ENCODE assay signal across 13 cellular contexts in the genomic region with DNA sequence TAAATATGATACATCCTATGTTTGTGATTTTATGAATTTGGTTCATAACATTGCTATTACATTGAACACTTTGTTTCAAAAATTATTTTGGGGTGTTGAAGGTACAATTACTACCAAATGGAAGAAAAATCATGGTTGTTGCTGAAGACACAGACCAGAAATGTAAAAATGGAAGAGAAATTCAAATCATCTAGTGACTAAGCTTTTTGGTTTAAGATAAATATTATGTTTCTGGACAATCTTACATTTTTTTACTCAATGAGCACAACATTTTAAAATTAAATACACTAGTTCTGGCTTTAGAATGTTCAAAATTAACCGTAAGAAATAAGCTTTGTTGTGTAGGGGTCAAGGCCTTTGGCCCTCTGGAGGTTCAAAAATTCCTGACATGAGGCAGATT.
DNase-seq lines count a peak whose midpoint lies in the region; ATAC-seq, FAIRE-seq and TF ChIP-seq lines count a peak whose summit lies in the region.
"Had no signal": no experiment of that assay in that cellular context is flagged by ENCODE, and none has a peak within 500 bp of the region (broad histone marks: within the 10 kb centered on the region; RNA-seq: fewer than 3 reads in every experiment).

No MANE protein-coding gene starts in this region.

- no peaks in the 10 kb centered on the region for H3K79me2 ChIP-seq in trophoblast cell (ENCODE audit: control insufficient read depth, insufficient read depth, low read length, poor library complexity)

- ATAC-seq in A549 = no peak
- ATAC-seq in IMR-90 (ENCODE audit: low read depth) = peak; percentile 59
- ATAC-seq in left lobe of liver = no peak
- ATAC-seq: CD8-positive, alpha-beta T cell had no signal

- TF ChIP-seq EP300 in A549 (IDR thresholded peaks at IDR 0.05) = no peak

- H3K4ac ChIP-seq in IMR-90 (ENCODE audit: low read depth, low read length) (peak overlapping the region; percentile 3; the same call in 1 of the 2 replicates), trophoblast cell (ENCODE audit: low read depth, low read length) (no peak overlapping the region)

- TF ChIP-seq POLR2A in A549 (IDR thresholded peaks at IDR 0.05; ENCODE audit: low read length) (no peak), IMR-90 (IDR thresholded peaks at IDR 0.05; ENCODE audit: low read depth, low read length) (no peak)

- no peak overlapping the region for H4K12ac ChIP-seq in trophoblast cell (ENCODE audit: low read depth, low read length)

- H3K36me3 ChIP-seq in IMR-90 (ENCODE audit: control insufficient read depth, insufficient read depth, low read length) (no peaks in the 10 kb centered on the region), trophoblast cell (ENCODE audit: control insufficient read depth in 1 of 2, insufficient read depth in 2 of 2, low read length in 2 of 2) (no peaks in the 10 kb centered on the region)
- no peaks in the 10 kb centered on the region for H3K36me3 ChIP-seq in CD4-positive, alpha-beta memory T cell (ENCODE audit: insufficient read depth, low read length)
- H3K36me3 ChIP-seq: BE2C had no signal

- H3K9me1 ChIP-seq in IMR-90 (ENCODE audit: insufficient read depth, low read length) = no peaks in the 10 kb centered on the region

- no peaks in the 10 kb centered on the region for H3K4me1 Mint-ChIP-seq in CD4-positive, alpha-beta memory T cell

- peak overlapping the region; percentile 94 for H2BK12ac ChIP-seq in trophoblast cell (ENCODE audit: low read length)

- in situ Hi-C loops in IMR-90 (cut with MboI; ENCODE audit: low sequenced_read_pairs) = loop anchor here (5.0 to 25.0 kb wide), 2 partner anchors 228 to 1033 kb away; no protein-coding TSS in a partner anchor

- H4K8ac ChIP-seq in IMR-90 (ENCODE audit: low read depth in 2 of 2, low read length in 2 of 2) = peak overlapping the region in 1 of 2 experiments; percentile 54; a peak in 2 of 4 replicates
- no peak overlapping the region for H4K8ac ChIP-seq in trophoblast cell (ENCODE audit: low read depth, low read length)

- BruUV-seq in IMR-90 (replicated peaks; lab: Mats Ljungman, UMichigan) = no TSS peak

- H3K56ac ChIP-seq in IMR-90 (ENCODE audit: extremely low read depth, insufficient read depth, low read length) = no peak overlapping the region

- H2AK9ac ChIP-seq in IMR-90 (replicated peaks; ENCODE audit: low read depth, low read length, poor library complexity) = no peak overlapping the region

- H3K9me3 ChIP-seq in A549 (no peaks in the 10 kb centered on the region), IMR-90 (ENCODE audit: control insufficient read depth, insufficient read depth, low read length) (no peaks in the 10 kb centered on the region), trophoblast cell (ENCODE audit: insufficient read depth, low read depth, low read length) (no peaks in the 10 kb centered on the region)
- no peaks in the 10 kb centered on the region for H3K9me3 ChIP-seq in CD4-positive, alpha-beta memory T cell (ENCODE audit: control insufficient read depth in 1 of 2, low read length in 2 of 2)
- H3K9me3 ChIP-seq: BE2C had no signal

- no peak for DNase-seq in A549 (ENCODE audit: low read depth in 1 of 2, low spot score in 1 of 2)
- peak; percentile 23 for DNase-seq in IMR-90
- DNase-seq in fibroblast of peridontal ligament (ENCODE audit: extremely low read depth) = peak; percentile 53
- DNase-seq in trophoblast cell = no peak
- no peak for DNase-seq in left lobe of liver (ENCODE audit: low spot score)
- DNase-seq in CD4-positive, alpha-beta memory T cell = no peak
- DNase-seq in activated CD4-positive, alpha-beta T cell treated with anti-CD3 and anti-CD28 coated beads, Interleukin-2, amount 50 U/mL, for 1 hour = no peak
- DNase-seq: CD8-positive, alpha-beta T cell had no signal

- H3K27me3 ChIP-seq in IMR-90 (ENCODE audit: control insufficient read depth, insufficient read depth, low read length) (no peaks in the 10 kb centered on the region), trophoblast cell (ENCODE audit: insufficient read depth, low read length) (no peaks in the 10 kb centered on the region)
- H3K27me3 ChIP-seq in CD4-positive, alpha-beta memory T cell (ENCODE audit: insufficient read depth, low read length) = no peaks in the 10 kb centered on the region
- H3K27me3 ChIP-seq: BE2C had no signal

- peak overlapping the region; percentile 16; the same call in 1 of the 2 replicates for H4K91ac ChIP-seq in IMR-90 (ENCODE audit: insufficient read depth, low read depth, low read length)
- no peak overlapping the region for H4K91ac ChIP-seq in trophoblast cell (ENCODE audit: low read depth, low read length)

- H3K27me3 Mint-ChIP-seq in CD4-positive, alpha-beta memory T cell = no peaks in the 10 kb centered on the region

- peak overlapping the region; percentile 23 for H2BK20ac ChIP-seq in IMR-90 (ENCODE audit: low read depth, low read length)

- H3K9me3 Mint-ChIP-seq in CD4-positive, alpha-beta memory T cell = peaks cover 0 to 14% (median 4%) of the 10 kb centered on the region in 8 donors
- H3K9me3 Mint-ChIP-seq: CD8-positive, alpha-beta T cell had no signal

- H3K4me2 ChIP-seq in A549 (peak overlapping the region; percentile 49; the same call in 1 of the 3 replicates), IMR-90 (ENCODE audit: low read depth, low read length) (peak overlapping the region; percentile 2; the same call in 1 of the 2 replicates), trophoblast cell (ENCODE audit: low read length) (no peak overlapping the region)

- H3K27ac ChIP-seq in A549 (peak overlapping the region in 1 of 2 experiments; percentile 56; a peak in 3 of 6 replicates), IMR-90 (ENCODE audit: insufficient read depth, low read length) (no peak overlapping the region), trophoblast cell (ENCODE audit: low read depth, low read length) (no peak overlapping the region)
- H3K27ac ChIP-seq in CD4-positive, alpha-beta memory T cell (ENCODE audit: low read depth, low read length) = no peak overlapping the region
- H3K27ac ChIP-seq: C4-2B had no signal

- no peak overlapping the region for H3K4me3 ChIP-seq in A549
- H3K4me3 ChIP-seq in IMR-90 (ENCODE audit: insufficient read depth, low read depth, low read length) = no peak overlapping the region
- no peak overlapping the region for H3K4me3 ChIP-seq in trophoblast cell (ENCODE audit: low read depth, low read length)
- H3K4me3 ChIP-seq in CD4-positive, alpha-beta memory T cell (ENCODE audit: low read length in 2 of 2) = no peak overlapping the region

- peak overlapping the region; percentile 43 for H2BK5ac ChIP-seq in IMR-90 (ENCODE audit: low read depth, low read length, poor library complexity, severe bottlenecking)
- no peak overlapping the region for H2BK5ac ChIP-seq in trophoblast cell (ENCODE audit: low read depth, low read length, poor library complexity)

- POLR2A ChIA-PET in A549 (lab: Yijun Ruan, JAX) = no interaction called here
- POLR2A ChIA-PET in IMR-90 (lab: Charles Lee; ENCODE audit: unreplicated experiment) = no interaction called here
- POLR2A ChIA-PET in CD4-positive, alpha-beta memory T cell (lab: Charles Lee; ENCODE audit: partially characterized antibody) = no interaction called here

- no peaks in the 10 kb centered on the region for H3K36me3 Mint-ChIP-seq in CD4-positive, alpha-beta memory T cell
- H3K36me3 Mint-ChIP-seq: CD8-positive, alpha-beta T cell had no signal

- peak overlapping the region; percentile 38; the same call in 1 of the 2 replicates for H2BK120ac ChIP-seq in IMR-90 (ENCODE audit: low read depth, low read length)
- H2BK120ac ChIP-seq in trophoblast cell (ENCODE audit: insufficient read depth, low read length, poor library complexity) = peak overlapping the region; percentile 33

- H4K5ac ChIP-seq in IMR-90 (ENCODE audit: low read depth, low read length) = peak overlapping the region; percentile 80; the same call in 1 of the 2 replicates

- H3K4me1 ChIP-seq in A549 = peaks cover 13% of the 10 kb centered on the region; the same call in 2 of the 3 replicates
- H3K4me1 ChIP-seq in IMR-90 (ENCODE audit: control insufficient read depth, insufficient read depth, low read length) = peaks cover 3% of the 10 kb centered on the region
- H3K4me1 ChIP-seq in trophoblast cell (ENCODE audit: control insufficient read depth in 1 of 2, insufficient read depth in 2 of 2, low read length in 2 of 2) = peaks cover 0 to 2% of the 10 kb centered on the region in 2 experiments
- no peaks in the 10 kb centered on the region for H3K4me1 ChIP-seq in CD4-positive, alpha-beta memory T cell (ENCODE audit: insufficient read depth, low read length)
- H3K4me1 ChIP-seq: BE2C had no signal

- no peak overlapping the region for H3K9ac ChIP-seq in IMR-90 (ENCODE audit: low read depth, low read length)
- no peak overlapping the region for H3K9ac ChIP-seq in trophoblast cell (ENCODE audit: low read length)

- H3K14ac ChIP-seq in IMR-90 (replicated peaks; ENCODE audit: low read depth, low read length) (peak overlapping the region; percentile 10; the same call in 1 of the 2 replicates), trophoblast cell (ENCODE audit: low read length) (no peak overlapping the region)

- intact Hi-C loops in IMR-90 (cut with micrococcal nuclease) = loop anchor here (2.0 to 5.0 kb wide), 2 partner anchors 24 to 1043 kb away; no protein-coding TSS in a partner anchor
- intact Hi-C loops in CD4-positive, alpha-beta memory T cell (cut with micrococcal nuclease) = no loop called here

- peak overlapping the region; percentile 91; the same call in 1 of the 2 replicates for H3K18ac ChIP-seq in IMR-90 (ENCODE audit: low read depth, low read length)
- no peak overlapping the region for H3K18ac ChIP-seq in trophoblast cell (ENCODE audit: low read length)

- no peak overlapping the region for H3K27ac Mint-ChIP-seq in CD4-positive, alpha-beta memory T cell
- H3K27ac Mint-ChIP-seq: CD8-positive, alpha-beta T cell had no signal

- dilution Hi-C loops in IMR-90 (cut with HindIII; ENCODE audit: low sequenced_read_pairs, unreplicated experiment) = no loop called here

- H3K79me1 ChIP-seq in IMR-90 (ENCODE audit: low read depth in 1 of 2, low read length in 2 of 2) (no peaks in the 10 kb centered on the region), trophoblast cell (ENCODE audit: low read length) (peaks cover 2% of the 10 kb centered on the region)

- no peaks in the 10 kb centered on the region for H4K20me1 ChIP-seq in IMR-90 (ENCODE audit: insufficient read depth, low read length)

- H3K23ac ChIP-seq in IMR-90 (ENCODE audit: low read depth, low read length) (0 out of 2 replicates have a peak overlapping the region, but pooled peaks have one; percentile 6), trophoblast cell (ENCODE audit: low read length) (no peak overlapping the region)

- CTCF ChIA-PET in A549 (lab: Yijun Ruan, JAX) = interaction anchor here (0.6 to 3.6 kb wide), 44 partner anchors 8 to 1041 kb away, joined by 3 to 44 read pairs (median 5); no protein-coding TSS in a partner anchor
- CTCF ChIA-PET in IMR-90 (lab: Yijun Ruan, JAX) = interaction anchor here (0.7 to 2.4 kb wide), 7 partner anchors 152 to 351 kb away, joined by 3 to 15 read pairs (median 5); no protein-coding TSS in a partner anchor
- CTCF ChIA-PET in CD4-positive, alpha-beta memory T cell (lab: Charles Lee; ENCODE audit: partially characterized antibody) = no interaction called here

- WGBS in A549 (ENCODE audit: missing lambda C conversion rate) = 81% methylated on average over 1 of the region's 1 CpG
- WGBS in IMR-90 (ENCODE audit: extremely low coverage in 2 of 2, insufficient read length in 1 of 2), 2 experiments = no CpG with 5 or more reads among the region's 1 CpG
- WGBS in trophoblast cell (ENCODE audit: extremely low coverage, insufficient coverage, insufficient read length) = no CpG with 5 or more reads among the region's 1 CpG

- H2AK5ac ChIP-seq in IMR-90 (ENCODE audit: low read depth, low read length) (no peak overlapping the region; the same call in 1 of the 2 replicates), trophoblast cell (ENCODE audit: low read length) (no peak overlapping the region)

- H2AFZ ChIP-seq in IMR-90 (replicated peaks; ENCODE audit: low read length, poor library complexity) (no peak overlapping the region), trophoblast cell (ENCODE audit: insufficient read depth, low read length, poor library complexity) (no peak overlapping the region)

- no peak for TF ChIP-seq CTCF in A549 (IDR thresholded peaks at IDR 0.05)
- no peak for TF ChIP-seq CTCF in IMR-90 (conservative IDR thresholded peaks at IDR 0.05; ENCODE audit: low read depth, low read length)

- no peak for TF ChIP-seq RAD21 in A549 (conservative IDR thresholded peaks at IDR 0.05 in 1 of 2, IDR thresholded peaks at IDR 0.05 in 1 of 2)
- no peak for TF ChIP-seq RAD21 in IMR-90 (IDR thresholded peaks at IDR 0.05; ENCODE audit: low read length)

- no peak overlapping the region for H3K4me3 Mint-ChIP-seq in CD4-positive, alpha-beta memory T cell
- H3K4me3 Mint-ChIP-seq: CD8-positive, alpha-beta T cell had no signal

- FAIRE-seq in A549 (lab: Jason Lieb, UNC) = no peak
- FAIRE-seq: GM12892, GM19239, HTR-8/SVneo had no signal

- H2BK15ac ChIP-seq in IMR-90 (ENCODE audit: low read depth, low read length) = no peak overlapping the region

Comparison
In these comparisons a context has a peak if more than half of its experiments do, and no peak if none do; other contexts are left out.
1. DNase-seq: peak in IMR-90 (single experiment) and fibroblast of peridontal ligament (single experiment); none in A549 (0 of 2), trophoblast cell (0 of 2), left lobe of liver (single experiment), CD4-positive, alpha-beta memory T cell (0 of 5) and activated CD4-positive, alpha-beta T cell treated with anti-CD3 and anti-CD28 coated beads, Interleukin-2, amount 50 U/mL, for 1 hour (single experiment).